8 cellular contexts compared by ENCODE assay signal in the genomic region with DNA sequence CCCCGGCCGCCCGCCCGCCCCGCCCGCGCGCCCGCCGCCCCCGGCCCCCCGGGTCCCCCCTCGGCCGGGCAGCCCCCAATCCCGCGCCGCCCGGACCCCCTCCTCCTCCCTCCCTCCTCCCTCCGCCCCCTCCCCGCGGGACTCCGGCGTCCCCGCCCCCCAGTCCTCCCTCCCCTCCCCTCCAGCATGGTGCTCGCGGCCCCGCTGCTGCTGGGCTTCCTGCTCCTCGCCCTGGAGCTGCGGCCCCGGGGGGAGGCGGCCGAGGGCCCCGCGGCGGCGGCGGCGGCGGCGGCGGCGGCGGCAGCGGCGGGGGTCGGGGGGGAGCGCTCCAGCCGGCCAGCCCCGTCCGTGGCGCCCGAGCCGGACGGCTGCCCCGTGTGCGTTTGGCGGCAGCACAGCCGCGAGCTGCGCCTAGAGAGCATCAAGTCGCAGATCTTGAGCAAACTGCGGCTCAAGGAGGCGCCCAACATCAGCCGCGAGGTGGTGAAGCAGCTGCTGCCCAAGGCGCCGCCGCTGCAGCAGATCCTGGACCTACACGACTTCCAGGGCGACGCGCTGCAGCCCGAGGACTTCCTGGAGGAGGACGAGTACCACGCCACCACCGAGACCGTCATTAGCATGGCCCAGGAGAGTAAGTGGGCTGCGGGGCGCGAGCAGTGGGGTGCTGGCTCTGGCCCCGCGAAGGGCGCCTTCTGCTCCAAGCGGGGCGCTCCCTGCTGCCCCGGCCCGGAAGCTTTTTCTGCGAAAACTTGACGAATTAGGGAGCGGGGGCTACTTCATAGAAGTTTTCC. TPM values are rescaled to one million over a fixed set of nuclear protein-coding genes. Genes with fewer than 3 reads are reported as not detected.
A peak's percentile ranks its signal among the peaks of the same experiment; 100 is the strongest.
DNase-seq lines count a peak whose midpoint lies in the region; ATAC-seq and TF ChIP-seq lines count a peak whose summit lies in the region.

No MANE protein-coding gene starts in this region.

- H3K79me2 ChIP-seq in OCI-LY7 (ENCODE audit: insufficient read depth, low read depth, low read length) = peaks cover 18% of the 10 kb centered on the region; the same call in 1 of the 2 replicates

- H4K20me1 ChIP-seq in OCI-LY7 (ENCODE audit: insufficient read depth, low read length) = peaks cover 17% of the 10 kb centered on the region; the same call in 1 of the 2 replicates

- H3K36me3 ChIP-seq in OCI-LY7 (ENCODE audit: insufficient read depth, low read length) (peaks cover 13% of the 10 kb centered on the region; the same call in 1 of the 2 replicates), gastroesophageal sphincter (no peaks in the 10 kb centered on the region)

- no peak for DNase-seq in AG04450 (ENCODE audit: low read depth, low spot score)
- peak; percentile 84 for DNase-seq in OCI-LY7 (ENCODE audit: low spot score)
- peak; percentile 50 for DNase-seq in activated T-helper 9 cell treated with anti-CD3 and anti-CD28 coated beads, Interleukin-2, amount 50 U/mL, for 16 hours (ENCODE audit: low read depth)
- DNase-seq in occipital lobe (lab: John Stamatoyannopoulos, UW) = peak; percentile 74
- no peak for DNase-seq in hippocampal formation (lab: John Stamatoyannopoulos, UW)

- peaks cover 40% of the 10 kb centered on the region for H3K4me1 ChIP-seq in OCI-LY7 (ENCODE audit: insufficient read depth, low read length, poor library complexity, severe bottlenecking)
- H3K4me1 ChIP-seq in gastroesophageal sphincter = peaks cover 0 to 61% (median 31%) of the 10 kb centered on the region in 3 donors

- no peak for TF ChIP-seq EP300 in gastroesophageal sphincter (IDR thresholded peaks at IDR 0.05)

- H3K27ac ChIP-seq in AG04450 (ENCODE audit: low read depth, low read length) = peak overlapping the region; percentile 65
- peak overlapping the region; percentile 6 for H3K27ac ChIP-seq in OCI-LY7 (ENCODE audit: low read depth, low read length, poor library complexity, severe bottlenecking)
- peak overlapping the region in 3 of 4 donors; percentile 74 to 90 (median 83) for H3K27ac ChIP-seq in gastroesophageal sphincter

- H3K9me2 ChIP-seq in OCI-LY7 (ENCODE audit: insufficient read depth, low read length) = no peaks in the 10 kb centered on the region

- H3K4me3 ChIP-seq in AG04450 (ENCODE audit: low read depth, low read length) (peak overlapping the region; percentile 79), OCI-LY7 (ENCODE audit: low read depth, low read length, poor library complexity, severe bottlenecking) (peak overlapping the region; percentile 91), gastroesophageal sphincter (peak overlapping the region; percentile 46 to 64)

- H2AFZ ChIP-seq in OCI-LY7 (ENCODE audit: low read length) = 0 out of 2 replicates have a peak overlapping the region, but pooled peaks have one; percentile 10

- POLR2A ChIA-PET in AG04450 (lab: Yijun Ruan, JAX) = interaction anchor here (0.6 to 1.5 kb wide), 6 partner anchors 14 to 300 kb away, joined by 3 to 9 read pairs (median 3); a partner anchor contains a TSS
- POLR2A ChIA-PET in OCI-LY7 (lab: Charles Lee) = interaction anchor here (0.8 to 3.7 kb wide), 3 partner anchors 69 to 374 kb away, joined by 3 to 12 read pairs (median 4); a partner anchor contains a TSS

- CTCF ChIA-PET in AG04450 (lab: Charles Lee) (interaction anchor here (0.5 to 1.7 kb wide), 4 partner anchors 21 to 287 kb away, joined by 3 to 6 read pairs (median 4); a partner anchor contains a TSS), OCI-LY7 (lab: Charles Lee; ENCODE audit: unreplicated experiment) (interaction anchor here (0.9 to 2.1 kb wide), 3 partner anchors 11 to 230 kb away, joined by 4 to 9 read pairs (median 5); a partner anchor contains a TSS)

- ATAC-seq in GM18502 (IDR thresholded peaks at IDR 0.05; ENCODE audit: poor library complexity, unreplicated experiment) (peak; percentile 52), HG03066 (IDR thresholded peaks at IDR 0.05; ENCODE audit: low read depth, unreplicated experiment) (peak; percentile 49), gastroesophageal sphincter (peak; percentile 66)

- H3K27me3 ChIP-seq in AG04450 (ENCODE audit: control insufficient read depth, insufficient read depth, low read length) = no peaks in the 10 kb centered on the region
- H3K27me3 ChIP-seq in gastroesophageal sphincter = no peaks in the 10 kb centered on the region

- TF ChIP-seq POLR2A in gastroesophageal sphincter (IDR thresholded peaks at IDR 0.05) = no peak

- no peaks in the 10 kb centered on the region for H3K9me3 ChIP-seq in AG04450 (ENCODE audit: control insufficient read depth, insufficient read depth, low read length)
- H3K9me3 ChIP-seq in OCI-LY7 (ENCODE audit: low read length) = no peaks in the 10 kb centered on the region
- no peaks in the 10 kb centered on the region for H3K9me3 ChIP-seq in gastroesophageal sphincter

- intact Hi-C loops in OCI-LY7 (cut with micrococcal nuclease; ENCODE audit: unreplicated experiment) = loop anchor here (1.0 kb wide), 1 partner anchor 54 kb away; no protein-coding TSS in a partner anchor

- 2% methylated on average over 8 of the region's 90 CpGs; no CpG with 5 or more reads in 1 of the 2 donors for WGBS in gastroesophageal sphincter (ENCODE audit: low coverage in 1 of 2), 2 donors

- H3K4me2 ChIP-seq in OCI-LY7 (ENCODE audit: low read length) = peak overlapping the region; percentile 100

- BruUV-seq in OCI-LY7 (replicated peaks; lab: Mats Ljungman, UMichigan) = no TSS peak

- no peak for TF ChIP-seq CTCF in AG04450 (IDR thresholded peaks at IDR 0.05; ENCODE audit: low read depth, low read length)
- TF ChIP-seq CTCF in OCI-LY7 (conservative IDR thresholded peaks at IDR 0.05; ENCODE audit: low read length) = peak; percentile 40
- peak in 2 of 4 experiments; percentile 25 to 32 for TF ChIP-seq CTCF in gastroesophageal sphincter (IDR thresholded peaks at IDR 0.05)

RNA-seq across cellular contexts. Expression of a gene that starts 0.4 kb away (rescaled TPM):
- polyA plus RNA-seq in AG04450 (2011; rRNA removed) = 4.2 and 6.7 TPM in 2 replicates
- polyA minus RNA-seq in AG04450 (2011; rRNA and poly(A)+ RNA removed) = 7.5 and 10.6 TPM in 2 replicates
- 4.5 and 5.2 TPM in 2 replicates for total RNA-seq in OCI-LY7 (2014; rRNA removed; shearing (Covaris generic))
- 18.0 and 19.9 TPM in 2 replicates for total RNA-seq in OCI-LY7 (2022)
- total RNA-seq in gastroesophageal sphincter = 1 to 10 TPM; 2.8 to 9.8 (median 3.6) TPM
- total RNA-seq in occipital lobe = 6.6 TPM

RNA-seq across cellular contexts. Expression of a gene that starts 14.5 kb away (rescaled TPM):
- polyA plus RNA-seq in AG04450 (2011; rRNA removed) = 1,757 and 1,955 TPM in 2 replicates
- 793 and 860 TPM in 2 replicates for polyA minus RNA-seq in AG04450 (2011; rRNA and poly(A)+ RNA removed)
- 102 and 143 TPM in 2 replicates for total RNA-seq in OCI-LY7 (2014; rRNA removed; shearing (Covaris generic))
- total RNA-seq in OCI-LY7 (2022) = 112 and 130 TPM in 2 replicates
- 100 to 1,000 TPM; 500 to 856 (median 792) TPM for total RNA-seq in gastroesophageal sphincter
- 187 TPM for total RNA-seq in occipital lobe

RNA-seq across cellular contexts. Expression of a gene that starts 23.1 kb away (rescaled TPM):
- 4.9 and 5.2 TPM in 2 replicates for polyA plus RNA-seq in AG04450 (2011; rRNA removed)
- 4.2 and 7.1 TPM in 2 replicates for polyA minus RNA-seq in AG04450 (2011; rRNA and poly(A)+ RNA removed)
- 6.2 and 8.9 TPM in 2 replicates for total RNA-seq in OCI-LY7 (2014; rRNA removed; shearing (Covaris generic))
- total RNA-seq in OCI-LY7 (2022) (19.6 and 20.1 TPM in 2 replicates), gastroesophageal sphincter (10 to 100 TPM; 18.0 to 57.0 (median 31.9) TPM), occipital lobe (6.6 TPM)

RNA-seq across cellular contexts. Expression of a gene that starts 27.5 kb away (rescaled TPM):
- polyA plus RNA-seq in AG04450 (2011; rRNA removed) = 132 and 155 TPM in 2 replicates
- polyA minus RNA-seq in AG04450 (2011; rRNA and poly(A)+ RNA removed) = 58.0 and 72.8 TPM in 2 replicates
- 139 and 161 TPM in 2 replicates for total RNA-seq in OCI-LY7 (2014; rRNA removed; shearing (Covaris generic))
- total RNA-seq in OCI-LY7 (2022) (152 and 159 TPM in 2 replicates), gastroesophageal sphincter (100 to 1,000 TPM; 187 to 214 (median 196) TPM), occipital lobe (46.0 TPM)

RNA-seq across cellular contexts. Expression of a gene that starts 35.6 kb away (rescaled TPM):
- polyA plus RNA-seq in AG04450 (2011; rRNA removed) = 9.1 and 12.2 TPM in 2 replicates
- polyA minus RNA-seq in AG04450 (2011; rRNA and poly(A)+ RNA removed) = 8.0 and 8.8 TPM in 2 replicates
- 1.5 and 2.3 TPM in 2 replicates for total RNA-seq in OCI-LY7 (2014; rRNA removed; shearing (Covaris generic))
- total RNA-seq in OCI-LY7 (2022) (3.3 and 4.0 TPM in 2 replicates), gastroesophageal sphincter (100 to 1,000 TPM; 143 to 260 (median 182) TPM), occipital lobe (6.2 TPM)

Comparison
In these comparisons a context has a peak if more than half of its experiments do, and no peak if none do; other contexts are left out.
1. DNase-seq: peak in OCI-LY7 (single experiment), activated T-helper 9 cell treated with anti-CD3 and anti-CD28 coated beads, Interleukin-2, amount 50 U/mL, for 16 hours (single experiment) and occipital lobe (single experiment); none in AG04450 (single experiment) and hippocampal formation (0 of 2).
2. H3K27ac ChIP-seq: peak in every context shown above with its lines; median percentile 83 in gastroesophageal sphincter; 65 in AG04450; 6 in OCI-LY7.
3. Peak in every context shown above with its lines, with median percentiles within 50 percentile points of each other: H3K4me3 ChIP-seq and ATAC-seq.